In genomic region chr21:28598214-28598613, GRCh38 we compare ENCODE assay signal across 25 cellular contexts.
DNase-seq lines count a peak whose midpoint lies in the region; ATAC-seq and TF ChIP-seq lines count a peak whose summit lies in the region.
"Had no signal": no experiment of that assay in that cellular context is flagged by ENCODE, and none has a peak within 500 bp of the region (broad histone marks: within the 10 kb centered on the region; RNA-seq: fewer than 3 reads in every experiment).

No MANE protein-coding gene starts in this region.

- TF ChIP-seq CTCF in heart right ventricle (IDR thresholded peaks at IDR 0.05), result no peak
- TF ChIP-seq CTCF in left ventricle myocardium inferior (IDR thresholded peaks at IDR 0.05; ENCODE audit: borderline replicate concordance), result no peak
- TF ChIP-seq CTCF in osteoblast (IDR thresholded peaks at IDR 0.05; ENCODE audit: extremely low read depth, low read depth, low read length), result no peak

- H2BK120ac ChIP-seq in mesenchymal stem cell (ENCODE audit: low read depth, low read length), result no peak overlapping the region

- H4K20me1 ChIP-seq in osteoblast (ENCODE audit: insufficient read depth, low read length), result no peaks in the 10 kb centered on the region
- H4K20me1 ChIP-seq: BLaER1 had no signal

- H2BK5ac ChIP-seq in mesenchymal stem cell (ENCODE audit: low read depth, low read length, poor library complexity, severe bottlenecking), result no peak overlapping the region

- ATAC-seq in Right ventricle myocardium superior (ENCODE audit: poor library complexity) (peak; percentile 73), left cardiac atrium (no peak), heart right ventricle (peak in 5 of 8 donors; percentile 26 to 64 (median 42))
- ATAC-seq: GM12878 had no signal

- no peaks in the 10 kb centered on the region for H3K36me3 ChIP-seq in heart right ventricle
- no peaks in the 10 kb centered on the region for H3K36me3 ChIP-seq in left ventricle myocardium inferior
- no peaks in the 10 kb centered on the region for H3K36me3 ChIP-seq in osteoblast (ENCODE audit: insufficient read depth, low read length)
- H3K36me3 ChIP-seq in mesenchymal stem cell (ENCODE audit: control insufficient read depth in 1 of 2, insufficient read depth in 2 of 2, low read depth in 1 of 2, low read length in 2 of 2), result no peaks in the 10 kb centered on the region
- H3K36me3 ChIP-seq: BE2C had no signal

- H3K14ac ChIP-seq in mesenchymal stem cell (ENCODE audit: low read length in 2 of 2), result no peak overlapping the region

- no peak overlapping the region for H3K9ac ChIP-seq in mesenchymal stem cell (ENCODE audit: low read length)
- H3K9ac ChIP-seq: BLaER1 had no signal

- no peak overlapping the region for H3K18ac ChIP-seq in mesenchymal stem cell (ENCODE audit: low read depth in 1 of 2, low read length in 2 of 2)

- H3K4ac ChIP-seq in mesenchymal stem cell (ENCODE audit: low read depth in 1 of 2, low read length in 2 of 2), result no peak overlapping the region

- H3K23ac ChIP-seq in mesenchymal stem cell (ENCODE audit: low read length in 2 of 2), result no peak overlapping the region

- H3K4me3 ChIP-seq in heart right ventricle (no peak overlapping the region), left ventricle myocardium inferior (no peak overlapping the region), osteoblast (ENCODE audit: insufficient read depth, low read length) (no peak overlapping the region), mesenchymal stem cell (ENCODE audit: insufficient read depth in 1 of 2, low read depth in 1 of 2, low read length in 2 of 2) (no peak overlapping the region)
- H3K4me3 ChIP-seq: BLaER1, GM12878 had no signal

- H3K27me3 ChIP-seq in heart right ventricle (no peaks in the 10 kb centered on the region), left ventricle myocardium inferior (ENCODE audit: low read depth) (no peaks in the 10 kb centered on the region), osteoblast (ENCODE audit: insufficient read depth, low read length) (no peaks in the 10 kb centered on the region), mesenchymal stem cell (ENCODE audit: control insufficient read depth in 1 of 2, insufficient read depth in 1 of 2, low read length in 2 of 2) (peaks cover 0 to 3% of the 10 kb centered on the region in 2 experiments)
- H3K27me3 ChIP-seq: BE2C, BLaER1 had no signal

- DNase-seq in Right ventricle myocardium superior (no peak), left cardiac atrium (no peak), heart right ventricle (no peak), left ventricle myocardium inferior (no peak), amniotic epithelial cell (ENCODE audit: low read depth) (peak; percentile 11), osteoblast (ENCODE audit: insufficient read length, low spot score, missing footprints) (no peak), mesenchymal stem cell (no peak)
- no peak for DNase-seq in stimulated activated naive CD4-positive, alpha-beta T cell treated with Interleukin-2 at 50 U/mL for 16 hours (lab: John Stamatoyannopoulos, UW)
- DNase-seq: 8988T; ACHN; BE2C; C1 segment of cervical spinal cord; CD4-positive, alpha-beta memory T cell; CD4-positive, CD25-positive, alpha-beta regulatory T cell; CD8-positive, alpha-beta memory T cell; COR-L47; DMS 273 treated with DMSO at 0.1 percent for 48 hours; DMS153; DMS53; DMS79; DND-41; EL; GDM1 had no signal

- H3K9me3 ChIP-seq in heart right ventricle (peaks cover 0 to 25% (median 14%) of the 10 kb centered on the region in 11 donors), left ventricle myocardium inferior (replicated peaks) (peaks cover 18% of the 10 kb centered on the region), osteoblast (ENCODE audit: low read depth, low read length) (no peaks in the 10 kb centered on the region), mesenchymal stem cell (ENCODE audit: control insufficient read depth, low read length) (peaks cover 8% of the 10 kb centered on the region)

- no peak overlapping the region for H2AK5ac ChIP-seq in mesenchymal stem cell (ENCODE audit: low read length, severe bottlenecking)

- H3K27ac ChIP-seq in heart right ventricle, result no peak overlapping the region
- H3K27ac ChIP-seq in left ventricle myocardium inferior (replicated peaks), result no peak overlapping the region
- H3K27ac ChIP-seq in osteoblast (ENCODE audit: low read depth, low read length), result no peak overlapping the region
- no peak overlapping the region for H3K27ac ChIP-seq in mesenchymal stem cell (ENCODE audit: low read length, poor library complexity, severe bottlenecking)
- H3K27ac ChIP-seq: BLaER1 had no signal

- H3K4me1 ChIP-seq in heart right ventricle (peaks cover 0 to 10% (median 0%) of the 10 kb centered on the region in 9 donors), left ventricle myocardium inferior (peaks cover 14% of the 10 kb centered on the region), osteoblast (ENCODE audit: insufficient read depth, low read length) (peaks cover 4% of the 10 kb centered on the region), mesenchymal stem cell (ENCODE audit: control insufficient read depth, insufficient read depth, low read depth, low read length) (no peaks in the 10 kb centered on the region)
- H3K4me1 ChIP-seq: BE2C, BLaER1 had no signal

- H3K79me2 ChIP-seq in osteoblast (ENCODE audit: insufficient read depth, low read length), result no peaks in the 10 kb centered on the region

- H2BK15ac ChIP-seq in mesenchymal stem cell (ENCODE audit: low read depth, poor library complexity, severe bottlenecking), result no peak overlapping the region

- 43 to 61% methylated on average over 3 of the region's 3 CpGs for WGBS in heart right ventricle, 2 donors
- 73% methylated on average over 3 of the region's 3 CpGs for WGBS in mesenchymal stem cell

- no peak overlapping the region for H4K8ac ChIP-seq in mesenchymal stem cell (ENCODE audit: low read length)

- intact Hi-C loops in Right ventricle myocardium superior (cut with DNase I) (no loop called here), left cardiac atrium (cut with DNase I) (no loop called here), heart right ventricle (cut with DNase I) (no loop called here), left ventricle myocardium inferior (cut with micrococcal nuclease) (no loop called here)

- H2AFZ ChIP-seq in osteoblast (ENCODE audit: low read length), result peak overlapping the region; percentile 14
- no peak overlapping the region for H2AFZ ChIP-seq in mesenchymal stem cell (ENCODE audit: low read depth, low read length)

- H2BK12ac ChIP-seq in mesenchymal stem cell (ENCODE audit: low read length in 2 of 2), result no peak overlapping the region

- no peaks in the 10 kb centered on the region for H3K79me1 ChIP-seq in mesenchymal stem cell (replicated peaks; ENCODE audit: low read length, poor library complexity, severe bottlenecking)

- no peak overlapping the region for H4K91ac ChIP-seq in mesenchymal stem cell (ENCODE audit: low read length)

- H3K4me2 ChIP-seq in osteoblast (ENCODE audit: insufficient read depth, low read length), result no peak overlapping the region
- no peak overlapping the region for H3K4me2 ChIP-seq in mesenchymal stem cell (ENCODE audit: low read length, poor library complexity, severe bottlenecking)
- H3K4me2 ChIP-seq: BLaER1 had no signal

Comparison
In these comparisons a context has a peak if more than half of its experiments do, and no peak if none do; other contexts are left out.
1. ATAC-seq: peak in Right ventricle myocardium superior (single experiment) and heart right ventricle (5 of 8); none in left cardiac atrium (0 of 2).